8 cellular contexts compared by ENCODE assay signal in the genomic region with DNA sequence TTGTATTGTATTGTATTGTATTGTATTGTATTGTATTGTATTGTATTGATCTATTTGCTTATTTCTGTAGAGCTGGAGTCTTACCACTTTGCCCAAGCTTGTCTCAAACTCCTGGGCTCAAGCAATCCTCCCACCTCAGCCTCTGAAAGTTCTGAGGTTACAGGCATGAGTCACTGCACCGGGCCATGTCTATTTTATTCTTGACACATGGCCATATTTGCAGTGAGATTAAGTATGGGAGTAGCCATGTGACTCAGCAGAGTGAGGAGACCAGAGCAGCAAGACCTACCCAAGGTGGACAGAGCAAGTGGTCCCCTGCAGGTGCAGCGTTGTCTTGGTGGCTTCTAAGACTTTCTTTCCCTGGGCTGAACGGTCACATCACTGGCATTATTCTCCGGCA. TPM values are rescaled to one million over a fixed set of nuclear protein-coding genes. Genes with fewer than 3 reads are reported as not detected.
A peak's percentile ranks its signal among the peaks of the same experiment; 100 is the strongest.
DNase-seq lines count a peak whose midpoint lies in the region; ATAC-seq, FAIRE-seq and TF ChIP-seq lines count a peak whose summit lies in the region.

No MANE protein-coding gene starts in this region.

- DNase-seq in DMS53 treated with DMSO at 0.1 percent for 48 hours (lab: John Stamatoyannopoulos, UW; ENCODE audit: unreplicated experiment) (peak; percentile 34), coronary artery (ENCODE audit: low spot score) (peak; percentile 22), BE2C (no peak), NCI-H510A (lab: John Stamatoyannopoulos, UW) (no peak), pancreas (no peak)
- DNase-seq in activated CD8-positive, alpha-beta memory T cell treated with anti-CD3 and anti-CD28 coated beads, Interleukin-2, amount 50 U/mL, for 4 hours: no peak

- ATAC-seq in GM21367 (IDR thresholded peaks at IDR 0.05; ENCODE audit: unreplicated experiment) (peak; percentile 86), HG03565 (IDR thresholded peaks at IDR 0.05; ENCODE audit: unreplicated experiment) (peak; percentile 89), pancreas (no peak)

- WGBS in pancreas, 2 donors: 73 to 77% methylated on average over 4 of the region's 4 CpGs

- H3K4me3 ChIP-seq in coronary artery (no peak overlapping the region), BE2C (ENCODE audit: low read depth, low read length) (no peak overlapping the region), pancreas (no peak overlapping the region)

- H3K27ac ChIP-seq in coronary artery (no peak overlapping the region), pancreas (no peak overlapping the region)

- intact Hi-C loops in pancreas (cut with DNase I): no loop called here

- H3K36me3 ChIP-seq in BE2C: no peaks in the 10 kb centered on the region
- H3K36me3 ChIP-seq in pancreas: no peaks in the 10 kb centered on the region

- no peaks in the 10 kb centered on the region for H3K27me3 ChIP-seq in BE2C
- no peaks in the 10 kb centered on the region for H3K27me3 ChIP-seq in pancreas

- H3K4me1 ChIP-seq in BE2C: no peaks in the 10 kb centered on the region
- no peaks in the 10 kb centered on the region for H3K4me1 ChIP-seq in pancreas

- H3K9me3 ChIP-seq in BE2C: no peaks in the 10 kb centered on the region
- no peaks in the 10 kb centered on the region for H3K9me3 ChIP-seq in pancreas

- TF ChIP-seq CTCF in coronary artery (IDR thresholded peaks at IDR 0.05) (no peak), BE2C (IDR thresholded peaks at IDR 0.05; ENCODE audit: low read depth, low read length) (no peak), pancreas (IDR thresholded peaks at IDR 0.05) (no peak)

- no peak for FAIRE-seq in pancreas (lab: Jason Lieb, UNC)

RNA-seq across cellular contexts. Expression of a gene that starts 49.1 kb away (rescaled TPM):
- polyA plus RNA-seq in BE2C (2012; ENCODE audit: insufficient read depth, insufficient read length, low read depth): 66.7 TPM
- total RNA-seq in pancreas: 10 to 100 TPM; 17.5 to 28.5 (median 24.4) TPM
- 10 to 100 TPM; 29.1 to 29.5 TPM for polyA plus RNA-seq in pancreas

Comparison
In these comparisons a context has a peak if more than half of its experiments do, and no peak if none do; other contexts are left out.
1. DNase-seq: peak in DMS53 treated with DMSO at 0.1 percent for 48 hours (single experiment) and coronary artery (single experiment); none in BE2C (single experiment), NCI-H510A (single experiment), activated CD8-positive, alpha-beta memory T cell treated with anti-CD3 and anti-CD28 coated beads, Interleukin-2, amount 50 U/mL, for 4 hours (single experiment) and pancreas (0 of 6).
2. ATAC-seq: peak in GM21367 (single experiment) and HG03565 (single experiment); none in pancreas (0 of 4).